In the genomic region with DNA sequence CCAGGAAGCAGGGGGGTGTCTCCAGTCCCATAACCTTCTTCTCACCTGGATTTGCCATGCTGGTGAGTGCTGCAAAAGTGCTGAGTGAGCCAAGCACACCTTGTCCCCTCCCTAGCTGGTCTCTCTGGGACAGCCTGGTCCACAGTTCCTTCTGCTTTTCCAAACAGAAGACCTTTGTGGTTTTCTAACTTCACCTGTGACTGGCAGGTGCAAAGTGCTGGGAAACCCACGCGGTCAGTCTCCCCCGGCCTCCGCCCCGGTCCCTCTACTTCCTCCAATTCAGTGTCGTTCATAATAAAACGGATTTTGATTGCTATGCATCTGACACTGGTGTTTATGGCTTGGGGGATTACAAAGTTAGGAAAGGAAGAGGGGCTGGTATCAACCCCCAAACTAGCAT, we compare ENCODE assay signal across 4 cellular contexts.
A peak's percentile ranks its signal among the peaks of the same experiment; 100 is the strongest.
TF ChIP-seq lines count a peak whose summit lies in the region.

No MANE protein-coding gene starts in this region.

TF ChIP-seq in SK-N-SH, 30 proteins besides CTCF, POLR2A, EP300 and RAD21:
- TF ChIP-seq SMC3 (IDR thresholded peaks at IDR 0.05; ENCODE audit: low read depth, low read length) (no peak), EZH2phosphoT487 (IDR thresholded peaks at IDR 0.05; ENCODE audit: borderline replicate concordance, low read depth) (no peak), TEAD4 (IDR thresholded peaks at IDR 0.05; ENCODE audit: borderline replicate concordance, insufficient read depth) (no peak), FOXM1 (IDR thresholded peaks at IDR 0.05; ENCODE audit: low read depth) (no peak), RFX5 (IDR thresholded peaks at IDR 0.05; ENCODE audit: low read length) (no peak)
- TF ChIP-seq, protein P1, sequence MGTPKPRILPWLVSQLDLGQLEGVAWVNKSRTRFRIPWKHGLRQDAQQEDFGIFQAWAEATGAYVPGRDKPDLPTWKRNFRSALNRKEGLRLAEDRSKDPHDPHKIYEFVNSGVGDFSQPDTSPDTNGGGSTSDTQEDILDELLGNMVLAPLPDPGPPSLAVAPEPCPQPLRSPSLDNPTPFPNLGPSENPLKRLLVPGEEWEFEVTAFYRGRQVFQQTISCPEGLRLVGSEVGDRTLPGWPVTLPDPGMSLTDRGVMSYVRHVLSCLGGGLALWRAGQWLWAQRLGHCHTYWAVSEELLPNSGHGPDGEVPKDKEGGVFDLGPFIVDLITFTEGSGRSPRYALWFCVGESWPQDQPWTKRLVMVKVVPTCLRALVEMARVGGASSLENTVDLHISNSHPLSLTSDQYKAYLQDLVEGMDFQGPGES (IDR thresholded peaks at IDR 0.05; ENCODE audit: low read depth, low read length), result no peak

TF ChIP-seq in SK-N-SH treated with all-trans-retinoic acid at 6 μM for 48 hours, 23 proteins besides CTCF, POLR2A, EP300 and RAD21:
- TF ChIP-seq ZC3H10 (CRISPR knock-in tag; IDR thresholded peaks at IDR 0.05) (no peak), ISL1 (CRISPR knock-in tag; IDR thresholded peaks at IDR 0.05) (no peak), SNAI2 (CRISPR knock-in tag; IDR thresholded peaks at IDR 0.05) (no peak), OSR1 (CRISPR knock-in tag; IDR thresholded peaks at IDR 0.05) (no peak), ZNF8 (CRISPR knock-in tag; IDR thresholded peaks at IDR 0.05) (no peak), ESRRG (CRISPR knock-in tag; IDR thresholded peaks at IDR 0.05) (no peak), BACH2 (CRISPR knock-in tag; IDR thresholded peaks at IDR 0.05; ENCODE audit: borderline replicate concordance) (no peak)
- TF ChIP-seq, protein P2, sequence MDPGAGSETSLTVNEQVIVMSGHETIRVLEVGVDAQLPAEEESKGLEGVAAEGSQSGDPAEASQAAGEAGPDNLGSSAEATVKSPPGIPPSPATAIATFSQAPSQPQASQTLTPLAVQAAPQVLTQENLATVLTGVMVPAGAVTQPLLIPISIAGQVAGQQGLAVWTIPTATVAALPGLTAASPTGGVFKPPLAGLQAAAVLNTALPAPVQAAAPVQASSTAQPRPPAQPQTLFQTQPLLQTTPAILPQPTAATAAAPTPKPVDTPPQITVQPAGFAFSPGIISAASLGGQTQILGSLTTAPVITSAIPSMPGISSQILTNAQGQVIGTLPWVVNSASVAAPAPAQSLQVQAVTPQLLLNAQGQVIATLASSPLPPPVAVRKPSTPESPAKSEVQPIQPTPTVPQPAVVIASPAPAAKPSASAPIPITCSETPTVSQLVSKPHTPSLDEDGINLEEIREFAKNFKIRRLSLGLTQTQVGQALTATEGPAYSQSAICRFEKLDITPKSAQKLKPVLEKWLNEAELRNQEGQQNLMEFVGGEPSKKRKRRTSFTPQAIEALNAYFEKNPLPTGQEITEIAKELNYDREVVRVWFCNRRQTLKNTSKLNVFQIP (CRISPR knock-in tag; IDR thresholded peaks at IDR 0.05; ENCODE audit: borderline replicate concordance, low read depth), result no peak
- TF ChIP-seq, protein P3, sequence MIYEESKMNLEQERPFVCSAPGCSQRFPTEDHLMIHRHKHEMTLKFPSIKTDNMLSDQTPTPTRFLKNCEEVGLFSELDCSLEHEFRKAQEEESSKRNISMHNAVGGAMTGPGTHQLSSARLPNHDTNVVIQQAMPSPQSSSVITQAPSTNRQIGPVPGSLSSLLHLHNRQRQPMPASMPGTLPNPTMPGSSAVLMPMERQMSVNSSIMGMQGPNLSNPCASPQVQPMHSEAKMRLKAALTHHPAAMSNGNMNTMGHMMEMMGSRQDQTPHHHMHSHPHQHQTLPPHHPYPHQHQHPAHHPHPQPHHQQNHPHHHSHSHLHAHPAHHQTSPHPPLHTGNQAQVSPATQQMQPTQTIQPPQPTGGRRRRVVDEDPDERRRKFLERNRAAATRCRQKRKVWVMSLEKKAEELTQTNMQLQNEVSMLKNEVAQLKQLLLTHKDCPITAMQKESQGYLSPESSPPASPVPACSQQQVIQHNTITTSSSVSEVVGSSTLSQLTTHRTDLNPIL (CRISPR knock-in tag; IDR thresholded peaks at IDR 0.05; ENCODE audit: low read depth), result no peak

TF ChIP-seq in K562, 482 proteins besides CTCF, POLR2A, EP300 and RAD21 (continues in another document):
- TF ChIP-seq TOE1 (IDR thresholded peaks at IDR 0.05; ENCODE audit: borderline replicate concordance), result no peak
- 0 out of 2 replicates have a peak, but pooled peaks have one; percentile 47 for TF ChIP-seq TOE1 (CRISPR knock-in tag; IDR thresholded peaks at IDR 0.05; ENCODE audit: borderline replicate concordance, low read depth)
- TF ChIP-seq, protein P4, sequence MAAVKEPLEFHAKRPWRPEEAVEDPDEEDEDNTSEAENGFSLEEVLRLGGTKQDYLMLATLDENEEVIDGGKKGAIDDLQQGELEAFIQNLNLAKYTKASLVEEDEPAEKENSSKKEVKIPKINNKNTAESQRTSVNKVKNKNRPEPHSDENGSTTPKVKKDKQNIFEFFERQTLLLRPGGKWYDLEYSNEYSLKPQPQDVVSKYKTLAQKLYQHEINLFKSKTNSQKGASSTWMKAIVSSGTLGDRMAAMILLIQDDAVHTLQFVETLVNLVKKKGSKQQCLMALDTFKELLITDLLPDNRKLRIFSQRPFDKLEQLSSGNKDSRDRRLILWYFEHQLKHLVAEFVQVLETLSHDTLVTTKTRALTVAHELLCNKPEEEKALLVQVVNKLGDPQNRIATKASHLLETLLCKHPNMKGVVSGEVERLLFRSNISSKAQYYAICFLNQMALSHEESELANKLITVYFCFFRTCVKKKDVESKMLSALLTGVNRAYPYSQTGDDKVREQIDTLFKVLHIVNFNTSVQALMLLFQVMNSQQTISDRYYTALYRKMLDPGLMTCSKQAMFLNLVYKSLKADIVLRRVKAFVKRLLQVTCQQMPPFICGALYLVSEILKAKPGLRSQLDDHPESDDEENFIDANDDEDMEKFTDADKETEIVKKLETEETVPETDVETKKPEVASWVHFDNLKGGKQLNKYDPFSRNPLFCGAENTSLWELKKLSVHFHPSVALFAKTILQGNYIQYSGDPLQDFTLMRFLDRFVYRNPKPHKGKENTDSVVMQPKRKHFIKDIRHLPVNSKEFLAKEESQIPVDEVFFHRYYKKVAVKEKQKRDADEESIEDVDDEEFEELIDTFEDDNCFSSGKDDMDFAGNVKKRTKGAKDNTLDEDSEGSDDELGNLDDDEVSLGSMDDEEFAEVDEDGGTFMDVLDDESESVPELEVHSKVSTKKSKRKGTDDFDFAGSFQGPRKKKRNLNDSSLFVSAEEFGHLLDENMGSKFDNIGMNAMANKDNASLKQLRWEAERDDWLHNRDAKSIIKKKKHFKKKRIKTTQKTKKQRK (IDR thresholded peaks at IDR 0.05; ENCODE audit: borderline replicate concordance, low read depth, low read length), result no peak
- TF ChIP-seq FOXM1 (IDR thresholded peaks at IDR 0.05; ENCODE audit: low read depth), result no peak
- TF ChIP-seq FOXM1 (CRISPR knock-in tag; IDR thresholded peaks at IDR 0.05; ENCODE audit: low read depth), result no peak
- TF ChIP-seq NR2C1 (IDR thresholded peaks at IDR 0.05), result no peak
- no peak for TF ChIP-seq NR2C1 (tag; IDR thresholded peaks at IDR 0.05)
- no peak for TF ChIP-seq SAP30 (IDR thresholded peaks at IDR 0.05; ENCODE audit: borderline replicate concordance, insufficient read depth, low read depth, low read length, poor library complexity, severe bottlenecking)
- TF ChIP-seq JUN (IDR thresholded peaks at IDR 0.05; ENCODE audit: borderline replicate concordance, low read depth, low read length), result no peak
- TF ChIP-seq JUN (CRISPR knock-in tag; IDR thresholded peaks at IDR 0.05; ENCODE audit: borderline replicate concordance), result 0 out of 2 replicates have a peak, but pooled peaks have one; percentile 9
- TF ChIP-seq, protein P5, sequence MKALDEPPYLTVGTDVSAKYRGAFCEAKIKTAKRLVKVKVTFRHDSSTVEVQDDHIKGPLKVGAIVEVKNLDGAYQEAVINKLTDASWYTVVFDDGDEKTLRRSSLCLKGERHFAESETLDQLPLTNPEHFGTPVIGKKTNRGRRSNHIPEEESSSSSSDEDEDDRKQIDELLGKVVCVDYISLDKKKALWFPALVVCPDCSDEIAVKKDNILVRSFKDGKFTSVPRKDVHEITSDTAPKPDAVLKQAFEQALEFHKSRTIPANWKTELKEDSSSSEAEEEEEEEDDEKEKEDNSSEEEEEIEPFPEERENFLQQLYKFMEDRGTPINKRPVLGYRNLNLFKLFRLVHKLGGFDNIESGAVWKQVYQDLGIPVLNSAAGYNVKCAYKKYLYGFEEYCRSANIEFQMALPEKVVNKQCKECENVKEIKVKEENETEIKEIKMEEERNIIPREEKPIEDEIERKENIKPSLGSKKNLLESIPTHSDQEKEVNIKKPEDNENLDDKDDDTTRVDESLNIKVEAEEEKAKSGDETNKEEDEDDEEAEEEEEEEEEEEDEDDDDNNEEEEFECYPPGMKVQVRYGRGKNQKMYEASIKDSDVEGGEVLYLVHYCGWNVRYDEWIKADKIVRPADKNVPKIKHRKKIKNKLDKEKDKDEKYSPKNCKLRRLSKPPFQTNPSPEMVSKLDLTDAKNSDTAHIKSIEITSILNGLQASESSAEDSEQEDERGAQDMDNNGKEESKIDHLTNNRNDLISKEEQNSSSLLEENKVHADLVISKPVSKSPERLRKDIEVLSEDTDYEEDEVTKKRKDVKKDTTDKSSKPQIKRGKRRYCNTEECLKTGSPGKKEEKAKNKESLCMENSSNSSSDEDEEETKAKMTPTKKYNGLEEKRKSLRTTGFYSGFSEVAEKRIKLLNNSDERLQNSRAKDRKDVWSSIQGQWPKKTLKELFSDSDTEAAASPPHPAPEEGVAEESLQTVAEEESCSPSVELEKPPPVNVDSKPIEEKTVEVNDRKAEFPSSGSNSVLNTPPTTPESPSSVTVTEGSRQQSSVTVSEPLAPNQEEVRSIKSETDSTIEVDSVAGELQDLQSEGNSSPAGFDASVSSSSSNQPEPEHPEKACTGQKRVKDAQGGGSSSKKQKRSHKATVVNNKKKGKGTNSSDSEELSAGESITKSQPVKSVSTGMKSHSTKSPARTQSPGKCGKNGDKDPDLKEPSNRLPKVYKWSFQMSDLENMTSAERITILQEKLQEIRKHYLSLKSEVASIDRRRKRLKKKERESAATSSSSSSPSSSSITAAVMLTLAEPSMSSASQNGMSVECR (CRISPR knock-in tag; IDR thresholded peaks at IDR 0.05), result 0 out of 2 replicates have a peak, but pooled peaks have one; percentile 20
- no peak for TF ChIP-seq RBM39 (optimal IDR thresholded peaks at IDR 0.05; ENCODE audit: low read depth, low read length)
- no peak for TF ChIP-seq HNRNPK (IDR thresholded peaks at IDR 0.05; ENCODE audit: low read depth, low read length, poor library complexity, severe bottlenecking)

TF ChIP-seq in GM12891, 5 proteins besides CTCF, POLR2A, EP300 and RAD21:
- no peak for TF ChIP-seq SPI1 (IDR thresholded peaks at IDR 0.05; ENCODE audit: low read depth, low read length)
